Comparison of ENCODE assay signal across 26 cellular contexts in the genomic region with DNA sequence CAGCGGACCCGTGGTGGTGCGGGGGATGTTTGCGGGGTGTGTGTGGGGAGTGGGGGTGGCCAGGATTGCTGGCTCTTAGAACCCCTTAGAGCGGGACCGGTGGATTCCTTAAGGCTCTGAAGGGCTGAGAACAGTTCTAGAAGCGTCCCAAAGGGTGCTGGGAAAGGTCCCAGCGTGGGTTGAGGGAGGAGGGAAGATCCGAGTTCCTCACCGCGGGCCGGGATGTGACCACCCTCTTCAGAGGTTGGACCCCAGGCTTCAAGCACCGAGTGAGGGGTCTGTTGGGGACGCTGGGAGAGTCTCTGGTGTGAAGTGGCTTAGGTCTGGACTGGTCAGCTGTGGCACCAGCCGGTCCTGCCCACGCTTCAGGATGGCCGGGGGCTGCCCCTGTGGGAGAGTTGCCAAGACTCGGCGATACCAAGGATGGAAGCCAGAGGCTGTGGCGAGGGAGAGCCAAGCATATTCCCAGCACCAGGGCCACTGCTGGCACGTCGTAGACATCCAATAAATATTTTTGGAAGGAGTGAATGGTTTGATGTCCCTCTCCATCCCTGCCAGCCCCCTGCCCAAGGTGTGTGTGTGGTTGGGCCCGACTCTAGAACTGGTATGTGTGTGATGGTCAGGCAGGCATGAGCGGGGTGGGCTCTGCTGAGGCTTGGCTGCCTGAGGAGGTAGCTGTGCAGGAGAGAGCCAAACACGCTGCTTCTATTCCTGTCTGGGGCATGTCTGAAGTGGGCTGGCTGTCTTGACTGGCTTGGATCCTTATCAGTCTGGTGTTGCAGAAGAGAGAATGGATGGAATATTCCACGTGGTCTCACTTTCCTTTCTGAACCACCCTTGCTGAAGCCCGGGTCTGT. TPM values are rescaled to one million over a fixed set of nuclear protein-coding genes. Genes with fewer than 3 reads are reported as not detected.
DNase-seq lines count a peak whose midpoint lies in the region; ATAC-seq and TF ChIP-seq lines count a peak whose summit lies in the region.
"Had no signal": no experiment of that assay in that cellular context is flagged by ENCODE, and none has a peak within 500 bp of the region (broad histone marks: within the 10 kb centered on the region; RNA-seq: fewer than 3 reads in every experiment).

No MANE protein-coding gene starts in this region.

- H3K4me3 Mint-ChIP-seq in natural killer cell treated with Interleukin-12 subunit alpha and Interleukin-12 subunit beta and Interleukin-15 and Interleukin-18, amount 100 ng/mL, for 72 hours = no peak overlapping the region
- H3K4me3 Mint-ChIP-seq in natural killer cell (no peak overlapping the region), endodermal cell (no peak overlapping the region), neural progenitor cell (peak overlapping the region; percentile 30)
- H3K4me3 Mint-ChIP-seq: effector memory CD8-positive, alpha-beta T cell had no signal

- 93 to 98% methylated on average over 16 to 27 of the region's 27 CpGs for WGBS in endodermal cell (ENCODE audit: insufficient coverage in 1 of 2, insufficient read length in 1 of 2), 2 experiments

- H3K9me2 ChIP-seq in OCI-LY7 (ENCODE audit: insufficient read depth, low read length) = no peaks in the 10 kb centered on the region

- H3K27ac ChIP-seq in endodermal cell (ENCODE audit: low read depth, low read length) = no peak overlapping the region
- no peak overlapping the region for H3K27ac ChIP-seq in neural progenitor cell
- H3K27ac ChIP-seq in effector memory CD4-positive, alpha-beta T cell (ENCODE audit: insufficient read depth, low read length, poor library complexity, severe bottlenecking) = no peak overlapping the region
- H3K27ac ChIP-seq in OCI-LY7 (ENCODE audit: low read depth, low read length, poor library complexity, severe bottlenecking) = no peak overlapping the region
- H3K27ac ChIP-seq: brain microvascular endothelial cell, esophagus muscularis mucosa, VCaP had no signal

- H3K9me3 Mint-ChIP-seq in natural killer cell treated with Interleukin-12 subunit alpha and Interleukin-12 subunit beta and Interleukin-15 and Interleukin-18, amount 100 ng/mL, for 72 hours = no peaks in the 10 kb centered on the region
- H3K9me3 Mint-ChIP-seq in natural killer cell (no peaks in the 10 kb centered on the region), endodermal cell (no peaks in the 10 kb centered on the region), neural progenitor cell (no peaks in the 10 kb centered on the region)
- H3K9me3 Mint-ChIP-seq: effector memory CD8-positive, alpha-beta T cell; neural crest cell had no signal

- no peaks in the 10 kb centered on the region for H3K27me3 Mint-ChIP-seq in natural killer cell treated with Interleukin-12 subunit alpha and Interleukin-12 subunit beta and Interleukin-15 and Interleukin-18, amount 100 ng/mL, for 72 hours
- H3K27me3 Mint-ChIP-seq in natural killer cell (ENCODE audit: low read depth in 2 of 2) (no peaks in the 10 kb centered on the region), endodermal cell (ENCODE audit: insufficient read depth) (no peaks in the 10 kb centered on the region), neural progenitor cell (ENCODE audit: insufficient read depth, low read depth) (peaks cover 2% of the 10 kb centered on the region)
- H3K27me3 Mint-ChIP-seq: effector memory CD8-positive, alpha-beta T cell had no signal

- TF ChIP-seq CTCF in natural killer cell (IDR thresholded peaks at IDR 0.05) = no peak
- no peak for TF ChIP-seq CTCF in endodermal cell (conservative IDR thresholded peaks at IDR 0.05)
- no peak for TF ChIP-seq CTCF in neural progenitor cell (IDR thresholded peaks at IDR 0.05)
- TF ChIP-seq CTCF in OCI-LY7 (conservative IDR thresholded peaks at IDR 0.05; ENCODE audit: low read length) = no peak

- H3K27me3 ChIP-seq in endodermal cell (ENCODE audit: control insufficient read depth, insufficient read depth, low read length, poor library complexity, severe bottlenecking) (no peaks in the 10 kb centered on the region), neural progenitor cell (no peaks in the 10 kb centered on the region)
- no peaks in the 10 kb centered on the region for H3K27me3 ChIP-seq in effector memory CD4-positive, alpha-beta T cell (replicated peaks; ENCODE audit: control insufficient read depth, insufficient read depth, low read length, poor library complexity, severe bottlenecking)
- H3K27me3 ChIP-seq: brain microvascular endothelial cell, esophagus muscularis mucosa had no signal

- H3K9me3 ChIP-seq in endodermal cell (ENCODE audit: control insufficient read depth, low read length) (no peaks in the 10 kb centered on the region), neural progenitor cell (ENCODE audit: low read depth) (no peaks in the 10 kb centered on the region), OCI-LY7 (ENCODE audit: low read length) (no peaks in the 10 kb centered on the region)
- H3K9me3 ChIP-seq in effector memory CD4-positive, alpha-beta T cell (ENCODE audit: control insufficient read depth, low read length) = no peaks in the 10 kb centered on the region
- H3K9me3 ChIP-seq: esophagus muscularis mucosa had no signal

- H3K4me1 ChIP-seq in endodermal cell (ENCODE audit: control insufficient read depth, insufficient read depth, low read length) = peaks cover 20% of the 10 kb centered on the region
- peaks cover 58% of the 10 kb centered on the region for H3K4me1 ChIP-seq in neural progenitor cell
- no peaks in the 10 kb centered on the region for H3K4me1 ChIP-seq in effector memory CD4-positive, alpha-beta T cell (ENCODE audit: control insufficient read depth, insufficient read depth, low read length, poor library complexity, severe bottlenecking)
- no peaks in the 10 kb centered on the region for H3K4me1 ChIP-seq in OCI-LY7 (ENCODE audit: insufficient read depth, low read length, poor library complexity, severe bottlenecking)

- H3K36me3 ChIP-seq in endodermal cell (ENCODE audit: control insufficient read depth, insufficient read depth, low read length) = peaks cover 4% of the 10 kb centered on the region
- no peaks in the 10 kb centered on the region for H3K36me3 ChIP-seq in neural progenitor cell
- H3K36me3 ChIP-seq in effector memory CD4-positive, alpha-beta T cell (ENCODE audit: control insufficient read depth, insufficient read depth, low read length) = peaks cover 4% of the 10 kb centered on the region
- no peaks in the 10 kb centered on the region for H3K36me3 ChIP-seq in OCI-LY7 (ENCODE audit: insufficient read depth, low read length)

- H4K20me1 ChIP-seq in neural progenitor cell (ENCODE audit: low read depth) (peaks cover 32% of the 10 kb centered on the region), OCI-LY7 (ENCODE audit: insufficient read depth, low read length) (no peaks in the 10 kb centered on the region)

- intact Hi-C loops in natural killer cell (cut with micrococcal nuclease) (no loop called here), OCI-LY7 (cut with micrococcal nuclease; ENCODE audit: unreplicated experiment) (no loop called here)

- no peaks in the 10 kb centered on the region for H3K36me3 Mint-ChIP-seq in natural killer cell treated with Interleukin-12 subunit alpha and Interleukin-12 subunit beta and Interleukin-15 and Interleukin-18, amount 100 ng/mL, for 72 hours
- H3K36me3 Mint-ChIP-seq in natural killer cell = no peaks in the 10 kb centered on the region
- peaks cover 12% of the 10 kb centered on the region for H3K36me3 Mint-ChIP-seq in endodermal cell (ENCODE audit: low read depth)
- peaks cover 11% of the 10 kb centered on the region for H3K36me3 Mint-ChIP-seq in neural progenitor cell

- H3F3A ChIP-seq in neural progenitor cell (ENCODE audit: low read depth) = peaks cover 30% of the 10 kb centered on the region

- BruUV-seq in OCI-LY7 (replicated peaks; lab: Mats Ljungman, UMichigan) = no TSS peak

- H3K4me1 Mint-ChIP-seq in natural killer cell treated with Interleukin-12 subunit alpha and Interleukin-12 subunit beta and Interleukin-15 and Interleukin-18, amount 100 ng/mL, for 72 hours (ENCODE audit: low read depth in 2 of 2) = peaks cover 0 to 2% of the 10 kb centered on the region in 2 donors
- H3K4me1 Mint-ChIP-seq in natural killer cell = no peaks in the 10 kb centered on the region
- H3K4me1 Mint-ChIP-seq in endodermal cell = peaks cover 36% of the 10 kb centered on the region
- H3K4me1 Mint-ChIP-seq in neural progenitor cell = peaks cover 71% of the 10 kb centered on the region

- no peak overlapping the region for H2AFZ ChIP-seq in neural progenitor cell (replicated peaks)
- H2AFZ ChIP-seq in OCI-LY7 (ENCODE audit: low read length) = no peak overlapping the region

- no peak overlapping the region for H3K9ac ChIP-seq in endodermal cell (ENCODE audit: extremely low read depth, low read length, poor library complexity, severe bottlenecking)
- no peak overlapping the region for H3K9ac ChIP-seq in neural progenitor cell

- H3K4me2 ChIP-seq in neural progenitor cell (no peak overlapping the region), OCI-LY7 (ENCODE audit: low read length) (no peak overlapping the region)

- peak; percentile 25 for DNase-seq in natural killer cell treated with Interleukin-12 subunit alpha and Interleukin-12 subunit beta and Interleukin-15 and Interleukin-18, amount 100 ng/mL, for 72 hours (ENCODE audit: low spot score)
- DNase-seq in natural killer cell (no peak), endodermal cell (peak; percentile 41), neural progenitor cell (ENCODE audit: low spot score) (no peak), OCI-LY7 (ENCODE audit: low spot score) (no peak), NCI-H345 (lab: John Stamatoyannopoulos, UW) (no peak)
- no peak for DNase-seq in effector memory CD4-positive, alpha-beta T cell
- DNase-seq: ACHN; activated CD4-positive, alpha-beta T cell treated with anti-CD3 and anti-CD28 coated beads, Interleukin-2, amount 50 U/mL, for 48 hours; activated gamma-delta T cell treated with Interleukin-2 at 50 U/mL for 16 hours; brain microvascular endothelial cell; DMS53; effector memory CD8-positive, alpha-beta T cell; hypothalamus; NCI-H1048; NCI-H187 treated with DMSO at 0.1 percent for 48 hours; NCI-H69 had no signal

- POLR2A ChIA-PET in OCI-LY7 (lab: Charles Lee) = no interaction called here

- CTCF ChIA-PET in OCI-LY7 (lab: Charles Lee; ENCODE audit: unreplicated experiment) = no interaction called here

- H3K27ac Mint-ChIP-seq in natural killer cell treated with Interleukin-12 subunit alpha and Interleukin-12 subunit beta and Interleukin-15 and Interleukin-18, amount 100 ng/mL, for 72 hours = no peak overlapping the region
- H3K27ac Mint-ChIP-seq in natural killer cell = no peak overlapping the region
- no peak overlapping the region for H3K27ac Mint-ChIP-seq in endodermal cell
- H3K27ac Mint-ChIP-seq in neural progenitor cell = no peak overlapping the region
- H3K27ac Mint-ChIP-seq: effector memory CD8-positive, alpha-beta T cell had no signal

- H3K79me2 ChIP-seq in neural progenitor cell (ENCODE audit: low read depth) (peaks cover 27% of the 10 kb centered on the region), OCI-LY7 (ENCODE audit: insufficient read depth, low read depth, low read length) (no peaks in the 10 kb centered on the region)

- ATAC-seq in natural killer cell treated with Interleukin-12 subunit alpha and Interleukin-12 subunit beta and Interleukin-15 and Interleukin-18, amount 100 ng/mL, for 72 hours = no peak
- ATAC-seq in natural killer cell (no peak), GM18909 (IDR thresholded peaks at IDR 0.05; ENCODE audit: poor library complexity, unreplicated experiment) (no peak)
- ATAC-seq: effector memory CD8-positive, alpha-beta T cell; HepG2 had no signal

- H3K4me3 ChIP-seq in endodermal cell (ENCODE audit: low read length) (no peak overlapping the region), neural progenitor cell (no peak overlapping the region), OCI-LY7 (ENCODE audit: low read depth, low read length, poor library complexity, severe bottlenecking) (no peak overlapping the region)
- no peak overlapping the region for H3K4me3 ChIP-seq in effector memory CD4-positive, alpha-beta T cell (ENCODE audit: insufficient read depth, low read depth, low read length, poor library complexity, severe bottlenecking)
- H3K4me3 ChIP-seq: esophagus muscularis mucosa had no signal

RNA-seq across cellular contexts. Expression of gene ZNF775, which starts 19.2 kb away (rescaled TPM):
- total RNA-seq in natural killer cell treated with Interleukin-12 subunit alpha and Interleukin-12 subunit beta and Interleukin-15 and Interleukin-18, amount 100 ng/mL, for 72 hours = 1 to 10 TPM; 4.0 to 5.1 TPM
- 1 to 10 TPM; 1.3 to 2.7 (median 1.6) TPM for total RNA-seq in natural killer cell
- total RNA-seq in endodermal cell = 10 to 100 TPM in 1 of 2 donors, 1 to 10 TPM in 1; 10.0 to 11.3 TPM
- 18.8 TPM for polyA plus RNA-seq in endodermal cell (2013, experiment 1 of 2)
- polyA plus RNA-seq in endodermal cell (2013, experiment 2 of 2) = 17.2 TPM
- 3.0 and 26.1 TPM in 2 replicates for total RNA-seq in neural progenitor cell (ENCODE audit: low replicate concordance)
- 4.7 and 5.5 TPM in 2 replicates for total RNA-seq in OCI-LY7 (2014; rRNA removed; shearing (Covaris generic))
- total RNA-seq in OCI-LY7 (2022) = 6.5 and 7.7 TPM in 2 replicates

RNA-seq across cellular contexts. Expression of gene REPIN1, which starts 29.7 kb away (rescaled TPM):
- 10 to 100 TPM; 53.9 to 84.2 TPM for total RNA-seq in natural killer cell treated with Interleukin-12 subunit alpha and Interleukin-12 subunit beta and Interleukin-15 and Interleukin-18, amount 100 ng/mL, for 72 hours
- total RNA-seq in natural killer cell = 10 to 100 TPM; 58.9 to 79.4 (median 76.5) TPM
- total RNA-seq in endodermal cell = 10 to 100 TPM; 85.4 to 94.4 TPM
- 136 TPM for polyA plus RNA-seq in endodermal cell (2013, experiment 1 of 2)
- 119 TPM for polyA plus RNA-seq in endodermal cell (2013, experiment 2 of 2)
- 18.0 and 58.9 TPM in 2 replicates for total RNA-seq in neural progenitor cell (ENCODE audit: low replicate concordance)
- 36.9 and 46.2 TPM in 2 replicates for total RNA-seq in OCI-LY7 (2014; rRNA removed; shearing (Covaris generic))
- 19.0 and 21.7 TPM in 2 replicates for total RNA-seq in OCI-LY7 (2022)

RNA-seq across cellular contexts. Expression of gene GIMAP8, which starts 52.1 kb away (rescaled TPM):
- 10 to 100 TPM; 10.2 to 13.7 TPM for total RNA-seq in natural killer cell treated with Interleukin-12 subunit alpha and Interleukin-12 subunit beta and Interleukin-15 and Interleukin-18, amount 100 ng/mL, for 72 hours
- total RNA-seq in natural killer cell (10 to 100 TPM in 1 of 3 donors, 1 to 10 TPM in 2; 6.7 to 17.7 (median 8.4) TPM), endodermal cell (not detected), neural progenitor cell (ENCODE audit: low replicate concordance) (not detected in 2 replicates), OCI-LY7 (2022) (not detected in 2 replicates)
- polyA plus RNA-seq in endodermal cell (2013, experiment 1 of 2) = not detected
- polyA plus RNA-seq in endodermal cell (2013, experiment 2 of 2) = not detected
- total RNA-seq in OCI-LY7 (2014; rRNA removed; shearing (Covaris generic)) = not detected in 2 replicates
- total RNA-seq: H4, HepG2, neural crest cell had no signal
- polyA plus RNA-seq: BJ, HepG2 had no signal

RNA-seq across cellular contexts. Expression of gene RARRES2, which starts 56.9 kb away (rescaled TPM):
- not detected for total RNA-seq in natural killer cell treated with Interleukin-12 subunit alpha and Interleukin-12 subunit beta and Interleukin-15 and Interleukin-18, amount 100 ng/mL, for 72 hours
- total RNA-seq in natural killer cell (not detected), endodermal cell (10 to 100 TPM; 32.2 to 48.2 TPM), neural progenitor cell (ENCODE audit: low replicate concordance) (0.19 and 0.43 TPM in 2 replicates), OCI-LY7 (2022) (not detected in 2 replicates)
- polyA plus RNA-seq in endodermal cell (2013, experiment 1 of 2) = 31.3 TPM
- polyA plus RNA-seq in endodermal cell (2013, experiment 2 of 2) = 24.1 TPM
- 0.08 TPM in 1 of 2 replicates, not detected in the other for total RNA-seq in OCI-LY7 (2014; rRNA removed; shearing (Covaris generic))
- total RNA-seq: H4, mononuclear cell, pulmonary artery endothelial cell had no signal

Comparison
In these comparisons a context has a peak if more than half of its experiments do, and no peak if none do; other contexts are left out.
1. DNase-seq: peak in natural killer cell treated with Interleukin-12 subunit alpha and Interleukin-12 subunit beta and Interleukin-15 and Interleukin-18, amount 100 ng/mL, for 72 hours (single experiment) and endodermal cell (single experiment); none in natural killer cell (single experiment), neural progenitor cell (single experiment), effector memory CD4-positive, alpha-beta T cell (0 of 3), OCI-LY7 (single experiment) and NCI-H345 (single experiment).